ENCODE assay signal across 8 cellular contexts in genomic region chr15:53072077-53072476, GRCh38.
A peak's percentile ranks its signal among the peaks of the same experiment; 100 is the strongest.
DNase-seq lines count a peak whose midpoint lies in the region; ATAC-seq and TF ChIP-seq lines count a peak whose summit lies in the region.

No MANE protein-coding gene starts in this region.

- no peaks in the 10 kb centered on the region for H3K9me3 ChIP-seq in RWPE2 (ENCODE audit: severe bottlenecking)

- DNase-seq in AG08396 (ENCODE audit: low spot score): peak; percentile 8
- peak; percentile 28 for DNase-seq in HEK293T (ENCODE audit: extremely low spot score)
- peak; percentile 95 for DNase-seq in RWPE2 (ENCODE audit: low spot score)
- peak; percentile 7 to 20 for DNase-seq in stimulated activated CD4-positive, alpha-beta T cell treated with anti-CD3 and anti-CD28 coated beads, Interleukin-2, amount 100 ng/mL, for 24 hours
- DNase-seq in activated effector memory CD4-positive, alpha-beta T cell treated with anti-CD3 and anti-CD28 coated beads, Interleukin-2, amount 50 U/mL, for 16 hours: no peak
- DNase-seq in cortex of kidney (lab: John Stamatoyannopoulos, UW): no peak
- DNase-seq in NCI-H2227 treated with DMSO at 0.1 percent for 48 hours (lab: John Stamatoyannopoulos, UW): no peak

- POLR2A ChIA-PET in HEK293T (lab: Yijun Ruan, JAX): interaction anchor here (0.6 kb wide), 1 partner anchor 8 kb away, joined by 3 read pairs; no protein-coding TSS in a partner anchor

- H3K4me1 ChIP-seq in RWPE2 (ENCODE audit: insufficient read depth, poor library complexity, severe bottlenecking): peaks cover 3% of the 10 kb centered on the region

- no peak overlapping the region for H3K4me3 ChIP-seq in RWPE2 (ENCODE audit: severe bottlenecking)

- peaks cover 17% of the 10 kb centered on the region for H3K27me3 ChIP-seq in RWPE2 (ENCODE audit: insufficient read depth, poor library complexity, severe bottlenecking)

- TF ChIP-seq CTCF in RWPE2 (IDR thresholded peaks at IDR 0.05; ENCODE audit: poor library complexity, severe bottlenecking): no peak

- no peaks in the 10 kb centered on the region for H3K36me3 ChIP-seq in RWPE2 (ENCODE audit: low read depth)

- CTCF ChIA-PET in HEK293T (lab: Yijun Ruan, JAX): no interaction called here

- ATAC-seq in RWPE2 (ENCODE audit: low read depth) (peak; percentile 97), esophagus mucosa (peak; percentile 59)

- H3K27ac ChIP-seq in RWPE2 (ENCODE audit: poor library complexity, severe bottlenecking): no peak overlapping the region

TF ChIP-seq in HEK293T, 16 proteins besides CTCF, POLR2A, EP300 and RAD21:
- TF ChIP-seq ARNT (IDR thresholded peaks at IDR 0.05) (no peak), SP1 (IDR thresholded peaks at IDR 0.05) (no peak), L3MBTL2 (conservative IDR thresholded peaks at IDR 0.05) (no peak), FOXM1 (IDR thresholded peaks at IDR 0.05; ENCODE audit: borderline replicate concordance) (no peak), ELF4 (IDR thresholded peaks at IDR 0.05) (no peak), LEF1 (IDR thresholded peaks at IDR 0.05; ENCODE audit: borderline replicate concordance) (no peak), BHLHE40 (IDR thresholded peaks at IDR 0.05; ENCODE audit: borderline replicate concordance) (no peak), PKNOX1 (IDR thresholded peaks at IDR 0.05) (no peak)

Comparison
In these comparisons a context has a peak if more than half of its experiments do, and no peak if none do; other contexts are left out.
1. DNase-seq: peak in AG08396 (single experiment), HEK293T (single experiment), RWPE2 (single experiment) and stimulated activated CD4-positive, alpha-beta T cell treated with anti-CD3 and anti-CD28 coated beads, Interleukin-2, amount 100 ng/mL, for 24 hours (2 of 2); none in activated effector memory CD4-positive, alpha-beta T cell treated with anti-CD3 and anti-CD28 coated beads, Interleukin-2, amount 50 U/mL, for 16 hours (single experiment), cortex of kidney (single experiment) and NCI-H2227 treated with DMSO at 0.1 percent for 48 hours (single experiment).